ENCODE assay signal across 1 cellular context in the genomic region with DNA sequence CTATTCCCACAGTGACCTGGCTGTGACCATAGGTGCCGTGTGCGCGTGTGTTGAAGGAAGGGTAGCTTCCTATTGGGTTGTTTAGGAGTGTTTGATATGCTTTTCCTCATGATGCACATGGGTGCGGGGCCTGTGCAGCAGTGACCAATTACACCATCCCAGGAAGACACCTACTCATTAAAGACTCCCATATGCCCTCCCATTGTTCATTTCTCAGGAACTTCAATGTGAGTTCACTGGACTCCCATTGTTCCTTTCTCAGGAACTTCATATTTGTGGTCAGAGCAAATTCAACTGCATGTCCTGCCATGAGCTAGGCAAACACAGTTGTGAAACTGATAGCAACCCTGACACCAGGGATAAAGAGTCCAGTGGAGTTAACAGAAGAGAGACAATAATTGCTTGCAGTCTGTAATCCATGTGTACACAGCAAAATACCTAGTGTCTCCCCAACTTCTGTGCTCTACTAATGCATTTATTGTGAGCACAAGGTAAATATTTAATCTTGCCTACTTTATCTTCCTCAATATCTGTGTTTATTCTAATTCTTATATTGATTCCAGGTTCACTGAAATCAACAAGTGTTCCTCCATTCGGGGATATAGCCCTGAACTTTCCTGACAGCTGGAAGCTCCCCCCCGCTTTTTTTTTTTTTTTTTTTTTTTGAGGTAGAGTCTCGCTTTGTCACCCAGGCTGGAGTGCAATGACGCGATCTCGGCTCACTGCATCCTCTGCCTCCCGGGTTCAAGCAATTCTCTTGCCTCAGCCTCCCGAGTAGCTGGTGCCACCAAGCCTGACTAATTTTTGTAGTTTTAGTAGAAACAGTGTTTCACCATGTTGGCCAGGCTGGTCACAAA.
TF ChIP-seq lines count a peak whose summit lies in the region.

No MANE protein-coding gene starts in this region.

TF ChIP-seq in HepG2, 621 proteins besides CTCF, POLR2A, EP300 and RAD21 (continued from another document and continues in another):
- TF ChIP-seq, protein P1, sequence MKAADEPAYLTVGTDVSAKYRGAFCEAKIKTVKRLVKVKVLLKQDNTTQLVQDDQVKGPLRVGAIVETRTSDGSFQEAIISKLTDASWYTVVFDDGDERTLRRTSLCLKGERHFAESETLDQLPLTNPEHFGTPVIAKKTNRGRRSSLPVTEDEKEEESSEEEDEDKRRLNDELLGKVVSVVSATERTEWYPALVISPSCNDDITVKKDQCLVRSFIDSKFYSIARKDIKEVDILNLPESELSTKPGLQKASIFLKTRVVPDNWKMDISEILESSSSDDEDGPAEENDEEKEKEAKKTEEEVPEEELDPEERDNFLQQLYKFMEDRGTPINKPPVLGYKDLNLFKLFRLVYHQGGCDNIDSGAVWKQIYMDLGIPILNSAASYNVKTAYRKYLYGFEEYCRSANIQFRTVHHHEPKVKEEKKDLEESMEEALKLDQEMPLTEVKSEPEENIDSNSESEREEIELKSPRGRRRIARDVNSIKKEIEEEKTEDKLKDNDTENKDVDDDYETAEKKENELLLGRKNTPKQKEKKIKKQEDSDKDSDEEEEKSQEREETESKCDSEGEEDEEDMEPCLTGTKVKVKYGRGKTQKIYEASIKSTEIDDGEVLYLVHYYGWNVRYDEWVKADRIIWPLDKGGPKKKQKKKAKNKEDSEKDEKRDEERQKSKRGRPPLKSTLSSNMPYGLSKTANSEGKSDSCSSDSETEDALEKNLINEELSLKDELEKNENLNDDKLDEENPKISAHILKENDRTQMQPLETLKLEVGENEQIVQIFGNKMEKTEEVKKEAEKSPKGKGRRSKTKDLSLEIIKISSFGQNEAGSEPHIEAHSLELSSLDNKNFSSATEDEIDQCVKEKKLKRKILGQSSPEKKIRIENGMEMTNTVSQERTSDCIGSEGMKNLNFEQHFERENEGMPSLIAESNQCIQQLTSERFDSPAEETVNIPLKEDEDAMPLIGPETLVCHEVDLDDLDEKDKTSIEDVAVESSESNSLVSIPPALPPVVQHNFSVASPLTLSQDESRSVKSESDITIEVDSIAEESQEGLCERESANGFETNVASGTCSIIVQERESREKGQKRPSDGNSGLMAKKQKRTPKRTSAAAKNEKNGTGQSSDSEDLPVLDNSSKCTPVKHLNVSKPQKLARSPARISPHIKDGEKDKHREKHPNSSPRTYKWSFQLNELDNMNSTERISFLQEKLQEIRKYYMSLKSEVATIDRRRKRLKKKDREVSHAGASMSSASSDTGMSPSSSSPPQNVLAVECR (CRISPR knock-in tag; IDR thresholded peaks at IDR 0.05; ENCODE audit: borderline replicate concordance), result peak; percentile 41; the same call in 1 of the 2 replicates
- TF ChIP-seq, protein P2, sequence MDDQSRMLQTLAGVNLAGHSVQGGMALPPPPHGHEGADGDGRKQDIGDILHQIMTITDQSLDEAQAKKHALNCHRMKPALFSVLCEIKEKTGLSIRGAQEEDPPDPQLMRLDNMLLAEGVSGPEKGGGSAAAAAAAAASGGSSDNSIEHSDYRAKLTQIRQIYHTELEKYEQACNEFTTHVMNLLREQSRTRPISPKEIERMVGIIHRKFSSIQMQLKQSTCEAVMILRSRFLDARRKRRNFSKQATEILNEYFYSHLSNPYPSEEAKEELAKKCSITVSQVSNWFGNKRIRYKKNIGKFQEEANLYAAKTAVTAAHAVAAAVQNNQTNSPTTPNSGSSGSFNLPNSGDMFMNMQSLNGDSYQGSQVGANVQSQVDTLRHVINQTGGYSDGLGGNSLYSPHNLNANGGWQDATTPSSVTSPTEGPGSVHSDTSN (CRISPR knock-in tag; IDR thresholded peaks at IDR 0.05; ENCODE audit: borderline replicate concordance), result no peak
- TF ChIP-seq MIER3 (CRISPR knock-in tag; IDR thresholded peaks at IDR 0.05; ENCODE audit: borderline replicate concordance), result peak; percentile 56; the same call in 1 of the 2 replicates
- TF ChIP-seq, protein P3, sequence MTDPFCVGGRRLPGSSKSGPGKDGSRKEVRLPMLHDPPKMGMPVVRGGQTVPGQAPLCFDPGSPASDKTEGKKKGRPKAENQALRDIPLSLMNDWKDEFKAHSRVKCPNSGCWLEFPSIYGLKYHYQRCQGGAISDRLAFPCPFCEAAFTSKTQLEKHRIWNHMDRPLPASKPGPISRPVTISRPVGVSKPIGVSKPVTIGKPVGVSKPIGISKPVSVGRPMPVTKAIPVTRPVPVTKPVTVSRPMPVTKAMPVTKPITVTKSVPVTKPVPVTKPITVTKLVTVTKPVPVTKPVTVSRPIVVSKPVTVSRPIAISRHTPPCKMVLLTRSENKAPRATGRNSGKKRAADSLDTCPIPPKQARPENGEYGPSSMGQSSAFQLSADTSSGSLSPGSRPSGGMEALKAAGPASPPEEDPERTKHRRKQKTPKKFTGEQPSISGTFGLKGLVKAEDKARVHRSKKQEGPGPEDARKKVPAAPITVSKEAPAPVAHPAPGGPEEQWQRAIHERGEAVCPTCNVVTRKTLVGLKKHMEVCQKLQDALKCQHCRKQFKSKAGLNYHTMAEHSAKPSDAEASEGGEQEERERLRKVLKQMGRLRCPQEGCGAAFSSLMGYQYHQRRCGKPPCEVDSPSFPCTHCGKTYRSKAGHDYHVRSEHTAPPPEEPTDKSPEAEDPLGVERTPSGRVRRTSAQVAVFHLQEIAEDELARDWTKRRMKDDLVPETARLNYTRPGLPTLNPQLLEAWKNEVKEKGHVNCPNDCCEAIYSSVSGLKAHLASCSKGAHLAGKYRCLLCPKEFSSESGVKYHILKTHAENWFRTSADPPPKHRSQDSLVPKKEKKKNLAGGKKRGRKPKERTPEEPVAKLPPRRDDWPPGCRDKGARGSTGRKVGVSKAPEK (CRISPR knock-in tag; IDR thresholded peaks at IDR 0.05; ENCODE audit: borderline replicate concordance), result peak; percentile 43; the same call in 1 of the 2 replicates
- TF ChIP-seq ATRX (CRISPR knock-in tag; IDR thresholded peaks at IDR 0.05; ENCODE audit: borderline replicate concordance), result no peak
- TF ChIP-seq ZNF446 (CRISPR knock-in tag; IDR thresholded peaks at IDR 0.05), result no peak
- TF ChIP-seq, protein P4, sequence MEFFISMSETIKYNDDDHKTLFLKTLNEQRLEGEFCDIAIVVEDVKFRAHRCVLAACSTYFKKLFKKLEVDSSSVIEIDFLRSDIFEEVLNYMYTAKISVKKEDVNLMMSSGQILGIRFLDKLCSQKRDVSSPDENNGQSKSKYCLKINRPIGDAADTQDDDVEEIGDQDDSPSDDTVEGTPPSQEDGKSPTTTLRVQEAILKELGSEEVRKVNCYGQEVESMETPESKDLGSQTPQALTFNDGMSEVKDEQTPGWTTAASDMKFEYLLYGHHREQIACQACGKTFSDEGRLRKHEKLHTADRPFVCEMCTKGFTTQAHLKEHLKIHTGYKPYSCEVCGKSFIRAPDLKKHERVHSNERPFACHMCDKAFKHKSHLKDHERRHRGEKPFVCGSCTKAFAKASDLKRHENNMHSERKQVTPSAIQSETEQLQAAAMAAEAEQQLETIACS (CRISPR knock-in tag; IDR thresholded peaks at IDR 0.05), result no peak
- TF ChIP-seq USF2 (IDR thresholded peaks at IDR 0.05; ENCODE audit: low read depth, low read length), result no peak
- TF ChIP-seq USF2 (CRISPR knock-in tag; IDR thresholded peaks at IDR 0.05; ENCODE audit: borderline replicate concordance), result no peak
- peak; percentile 98 for TF ChIP-seq ZNF503 (CRISPR knock-in tag; IDR thresholded peaks at IDR 0.05)
- TF ChIP-seq ATF7-NPFF (CRISPR knock-in tag; IDR thresholded peaks at IDR 0.05; ENCODE audit: low read depth), result no peak
- TF ChIP-seq ELK4 (CRISPR knock-in tag; IDR thresholded peaks at IDR 0.05; ENCODE audit: borderline replicate concordance), result no peak
- TF ChIP-seq ZBTB1 (CRISPR knock-in tag; IDR thresholded peaks at IDR 0.05; ENCODE audit: borderline replicate concordance), result no peak
- no peak for TF ChIP-seq REL (CRISPR knock-in tag; conservative IDR thresholded peaks at IDR 0.05)
- no peak for TF ChIP-seq ZNF335 (CRISPR knock-in tag; IDR thresholded peaks at IDR 0.05)
- TF ChIP-seq, protein P5, sequence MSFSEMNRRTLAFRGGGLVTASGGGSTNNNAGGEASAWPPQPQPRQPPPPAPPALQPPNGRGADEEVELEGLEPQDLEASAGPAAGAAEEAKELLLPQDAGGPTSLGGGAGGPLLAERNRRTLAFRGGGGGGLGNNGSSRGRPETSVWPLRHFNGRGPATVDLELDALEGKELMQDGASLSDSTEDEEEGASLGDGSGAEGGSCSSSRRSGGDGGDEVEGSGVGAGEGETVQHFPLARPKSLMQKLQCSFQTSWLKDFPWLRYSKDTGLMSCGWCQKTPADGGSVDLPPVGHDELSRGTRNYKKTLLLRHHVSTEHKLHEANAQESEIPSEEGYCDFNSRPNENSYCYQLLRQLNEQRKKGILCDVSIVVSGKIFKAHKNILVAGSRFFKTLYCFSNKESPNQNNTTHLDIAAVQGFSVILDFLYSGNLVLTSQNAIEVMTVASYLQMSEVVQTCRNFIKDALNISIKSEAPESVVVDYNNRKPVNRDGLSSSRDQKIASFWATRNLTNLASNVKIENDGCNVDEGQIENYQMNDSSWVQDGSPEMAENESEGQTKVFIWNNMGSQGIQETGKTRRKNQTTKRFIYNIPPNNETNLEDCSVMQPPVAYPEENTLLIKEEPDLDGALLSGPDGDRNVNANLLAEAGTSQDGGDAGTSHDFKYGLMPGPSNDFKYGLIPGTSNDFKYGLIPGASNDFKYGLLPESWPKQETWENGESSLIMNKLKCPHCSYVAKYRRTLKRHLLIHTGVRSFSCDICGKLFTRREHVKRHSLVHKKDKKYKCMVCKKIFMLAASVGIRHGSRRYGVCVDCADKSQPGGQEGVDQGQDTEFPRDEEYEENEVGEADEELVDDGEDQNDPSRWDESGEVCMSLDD (CRISPR knock-in tag; IDR thresholded peaks at IDR 0.05; ENCODE audit: borderline replicate concordance), result peak; percentile 97
- 0 out of 2 replicates have a peak, but pooled peaks have one; percentile 46 for TF ChIP-seq SSRP1 (CRISPR knock-in tag; IDR thresholded peaks at IDR 0.05)
- TF ChIP-seq SAP130 (CRISPR knock-in tag; IDR thresholded peaks at IDR 0.05; ENCODE audit: low read depth), result peak; percentile 82
- no peak for TF ChIP-seq ISX (CRISPR knock-in tag; conservative IDR thresholded peaks at IDR 0.05)
- TF ChIP-seq ZNF724P (CRISPR knock-in tag; IDR thresholded peaks at IDR 0.05; ENCODE audit: borderline replicate concordance), result no peak
- TF ChIP-seq ZNF569 (CRISPR knock-in tag; IDR thresholded peaks at IDR 0.05; ENCODE audit: borderline replicate concordance), result no peak
- no peak for TF ChIP-seq ZNF777 (CRISPR knock-in tag; IDR thresholded peaks at IDR 0.05)
- no peak for TF ChIP-seq RELA (CRISPR knock-in tag; IDR thresholded peaks at IDR 0.05)
- TF ChIP-seq ZNF160 (CRISPR knock-in tag; IDR thresholded peaks at IDR 0.05), result no peak
- TF ChIP-seq AHR (CRISPR knock-in tag; IDR thresholded peaks at IDR 0.05), result no peak
- no peak; the same call in 1 of the 2 replicates for TF ChIP-seq FOXC1 (CRISPR knock-in tag; IDR thresholded peaks at IDR 0.05; ENCODE audit: borderline replicate concordance)
- TF ChIP-seq PAF1 (CRISPR knock-in tag; IDR thresholded peaks at IDR 0.05), result no peak
- no peak; the same call in 1 of the 2 replicates for TF ChIP-seq ZNF431 (CRISPR knock-in tag; IDR thresholded peaks at IDR 0.05; ENCODE audit: borderline replicate concordance, low read depth)
- TF ChIP-seq, protein P6, sequence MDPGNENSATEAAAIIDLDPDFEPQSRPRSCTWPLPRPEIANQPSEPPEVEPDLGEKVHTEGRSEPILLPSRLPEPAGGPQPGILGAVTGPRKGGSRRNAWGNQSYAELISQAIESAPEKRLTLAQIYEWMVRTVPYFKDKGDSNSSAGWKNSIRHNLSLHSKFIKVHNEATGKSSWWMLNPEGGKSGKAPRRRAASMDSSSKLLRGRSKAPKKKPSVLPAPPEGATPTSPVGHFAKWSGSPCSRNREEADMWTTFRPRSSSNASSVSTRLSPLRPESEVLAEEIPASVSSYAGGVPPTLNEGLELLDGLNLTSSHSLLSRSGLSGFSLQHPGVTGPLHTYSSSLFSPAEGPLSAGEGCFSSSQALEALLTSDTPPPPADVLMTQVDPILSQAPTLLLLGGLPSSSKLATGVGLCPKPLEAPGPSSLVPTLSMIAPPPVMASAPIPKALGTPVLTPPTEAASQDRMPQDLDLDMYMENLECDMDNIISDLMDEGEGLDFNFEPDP (CRISPR knock-in tag; conservative IDR thresholded peaks at IDR 0.05), result no peak
- peak; percentile 86 for TF ChIP-seq ERF (CRISPR knock-in tag; IDR thresholded peaks at IDR 0.05)
